Comparison of ENCODE assay signal across 8 cellular contexts in genomic region chr20:41141153-41141815, GRCh38. TPM values are rescaled to one million over a fixed set of nuclear protein-coding genes. Genes with fewer than 3 reads are reported as not detected.
DNase-seq lines count a peak whose midpoint lies in the region; TF ChIP-seq lines count a peak whose summit lies in the region.

No MANE protein-coding gene starts in this region.

- TF ChIP-seq POLR2A in erythroblast (IDR thresholded peaks at IDR 0.05; ENCODE audit: low read length), result no peak

- H3K4me3 ChIP-seq in OCI-LY3 (ENCODE audit: low read length), result peak overlapping the region; percentile 22
- H3K4me3 ChIP-seq in dorsolateral prefrontal cortex, result peak overlapping the region in 12 of 59 donors; percentile 6 to 97 (median 18)

- DNase-seq in A172 (ENCODE audit: low spot score), result peak; percentile 19
- peak in 2 of 10 donors; percentile 32 to 39 for DNase-seq in dorsolateral prefrontal cortex
- peak; percentile 89 for DNase-seq in myocyte (ENCODE audit: low read depth)
- DNase-seq in putamen (ENCODE audit: low spot score), result no peak
- no peak for DNase-seq in erythroblast (lab: John Stamatoyannopoulos, UW)
- no peak for DNase-seq in hippocampal formation (lab: John Stamatoyannopoulos, UW)
- DNase-seq in DMS114 treated with DMSO at 0.1 percent for 48 hours (lab: John Stamatoyannopoulos, UW; ENCODE audit: unreplicated experiment), result no peak

- peak overlapping the region; percentile 46; the same call in 1 of the 2 replicates for H3K9ac ChIP-seq in OCI-LY3 (ENCODE audit: low read length)

- H3K27me3 ChIP-seq in OCI-LY3 (ENCODE audit: low read depth, low read length) (no peaks in the 10 kb centered on the region), dorsolateral prefrontal cortex (no peaks in the 10 kb centered on the region)

- H3K79me2 ChIP-seq in OCI-LY3 (ENCODE audit: low read length), result peaks cover 89% of the 10 kb centered on the region

- H2AFZ ChIP-seq in OCI-LY3 (ENCODE audit: low read depth, low read length), result no peak overlapping the region

- peak overlapping the region; percentile 43 for H3K27ac ChIP-seq in OCI-LY3 (ENCODE audit: low read length)
- peak overlapping the region in 57 of 59 donors; percentile 2 to 99 (median 83) for H3K27ac ChIP-seq in dorsolateral prefrontal cortex

- peaks cover 79% of the 10 kb centered on the region for H4K20me1 ChIP-seq in OCI-LY3 (ENCODE audit: insufficient read depth, low read length)

- TF ChIP-seq CTCF in OCI-LY3 (IDR thresholded peaks at IDR 0.05; ENCODE audit: low read depth, low read length), result no peak
- TF ChIP-seq CTCF in dorsolateral prefrontal cortex (IDR thresholded peaks at IDR 0.05 in 54 of 56, conservative IDR thresholded peaks at IDR 0.05 in 2 of 56; ENCODE audit: low read depth in 1 of 56, partially characterized antibody in 56 of 56), result no peak

- H3K9me3 ChIP-seq in OCI-LY3 (ENCODE audit: insufficient read depth, low read length), result no peaks in the 10 kb centered on the region

- intact Hi-C loops in dorsolateral prefrontal cortex (cut with DNase I), result no loop called here

- peaks cover 41% of the 10 kb centered on the region for H3K4me1 ChIP-seq in OCI-LY3 (ENCODE audit: low read length)

- H3K36me3 ChIP-seq in OCI-LY3 (replicated peaks; ENCODE audit: low read depth, low read length), result peaks cover 10% of the 10 kb centered on the region

- H3K4me2 ChIP-seq in OCI-LY3 (ENCODE audit: low read length), result peak overlapping the region; percentile 51

RNA-seq across cellular contexts. Expression of gene PLCG1, which starts 3.9 kb away (rescaled TPM):
- 79.6 and 82.9 TPM in 2 replicates for total RNA-seq in A172 (2014; rRNA removed; shearing (Covaris generic))
- total RNA-seq in dorsolateral prefrontal cortex (100 to 1,000 TPM; 110 to 346 (median 179) TPM), myocyte (86.9 and 112 TPM in 2 replicates)
- polyA plus RNA-seq in myocyte (2012), result 94.7 TPM

Comparison
In these comparisons a context has a peak if more than half of its experiments do, and no peak if none do; other contexts are left out.
1. DNase-seq: peak in A172 (single experiment) and myocyte (single experiment); none in putamen (single experiment), erythroblast (0 of 2), hippocampal formation (0 of 2) and DMS114 treated with DMSO at 0.1 percent for 48 hours (single experiment).